Comparison of ENCODE assay signal across 7 cellular contexts in the genomic region with DNA sequence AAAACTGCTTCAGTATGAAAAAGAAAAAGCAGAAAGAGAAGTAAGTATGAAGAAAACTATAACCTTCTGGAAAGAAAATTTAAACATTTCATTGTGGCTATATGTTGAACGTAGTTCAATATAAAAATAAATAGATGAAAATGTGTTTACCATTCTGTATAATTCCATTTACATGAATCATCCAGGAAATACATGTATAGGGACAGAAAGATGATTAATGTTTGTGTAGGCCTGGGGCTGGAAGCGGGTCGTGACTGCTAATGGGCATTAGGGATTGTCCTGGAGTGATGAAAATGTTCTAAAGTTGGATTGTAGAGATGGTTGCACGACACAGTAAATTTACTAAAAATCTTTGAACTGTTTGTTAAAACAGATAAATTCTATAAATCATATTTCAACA. TPM values are rescaled to one million over a fixed set of nuclear protein-coding genes. Genes with fewer than 3 reads are reported as not detected.
"Had no signal": no experiment of that assay in that cellular context is flagged by ENCODE, and none has a peak within 500 bp of the region (broad histone marks: within the 10 kb centered on the region; RNA-seq: fewer than 3 reads in every experiment).

No MANE protein-coding gene starts in this region.

RNA-seq across cellular contexts. Expression of gene ANKRD18B, which starts 24.8 kb away (rescaled TPM):
- total RNA-seq: frontal cortex, mesenteric fat pad, omental fat pad, skeletal muscle tissue, subcutaneous adipose tissue, tibial nerve had no signal
- polyA plus RNA-seq: naive thymus-derived CD4-positive, alpha-beta T cell had no signal
